8 cellular contexts compared by ENCODE assay signal in genomic region chr7:56051053-56051338, GRCh38. TPM values are rescaled to one million over a fixed set of nuclear protein-coding genes. Genes with fewer than 3 reads are reported as not detected.
DNase-seq lines count a peak whose midpoint lies in the region; ATAC-seq and TF ChIP-seq lines count a peak whose summit lies in the region.

No MANE protein-coding gene starts in this region.

- H3K4me1 Mint-ChIP-seq in activated T-cell treated with anti-CD3 and anti-CD28 coated beads, Interleukin-2, amount 50 U/mL, for 24 hours (ENCODE audit: low read depth): peaks cover 49% of the 10 kb centered on the region

- no peak for DNase-seq in activated T-cell treated with anti-CD3 and anti-CD28 coated beads, Interleukin-2, amount 50 U/mL, for 24 hours
- DNase-seq in activated T-cell treated with anti-CD3 and anti-CD28 coated beads for 4 hours: no peak
- DNase-seq in astrocyte of the spinal cord (ENCODE audit: low read depth, low spot score): no peak
- DNase-seq in lower leg skin (ENCODE audit: low spot score in 2 of 2): no peak
- DNase-seq in tibial nerve (ENCODE audit: low spot score in 2 of 2): no peak
- DNase-seq in globus pallidus (ENCODE audit: low spot score): no peak

- H3K9me3 ChIP-seq in tibial nerve: no peaks in the 10 kb centered on the region

- peaks cover 0 to 28% (median 0%) of the 10 kb centered on the region in 3 donors for H3K36me3 ChIP-seq in tibial nerve

- peak overlapping the region; percentile 68 to 94 (median 91) for H3K27ac ChIP-seq in tibial nerve

- in situ Hi-C loops in astrocyte of the spinal cord (cut with HindIII; ENCODE audit: low sequenced_read_pairs): no loop called here

- TF ChIP-seq CTCF in astrocyte of the spinal cord (IDR thresholded peaks at IDR 0.05; ENCODE audit: low read depth, low read length) (no peak), lower leg skin (IDR thresholded peaks at IDR 0.05) (no peak), tibial nerve (IDR thresholded peaks at IDR 0.05) (no peak)

- TF ChIP-seq POLR2A in lower leg skin (IDR thresholded peaks at IDR 0.05): no peak
- no peak for TF ChIP-seq POLR2A in tibial nerve (IDR thresholded peaks at IDR 0.05)

- H3K36me3 Mint-ChIP-seq in activated T-cell treated with anti-CD3 and anti-CD28 coated beads, Interleukin-2, amount 50 U/mL, for 24 hours (ENCODE audit: low read depth): peaks cover 58% of the 10 kb centered on the region

- TF ChIP-seq EP300 in tibial nerve (IDR thresholded peaks at IDR 0.05): no peak

- H3K27me3 Mint-ChIP-seq in activated T-cell treated with anti-CD3 and anti-CD28 coated beads, Interleukin-2, amount 50 U/mL, for 24 hours: no peaks in the 10 kb centered on the region

- no peaks in the 10 kb centered on the region for H3K27me3 ChIP-seq in tibial nerve

- no peak for ATAC-seq in HG03139 (IDR thresholded peaks at IDR 0.05; ENCODE audit: unreplicated experiment)
- ATAC-seq in HG02588 (IDR thresholded peaks at IDR 0.05; ENCODE audit: unreplicated experiment): no peak

- H3K4me3 ChIP-seq in astrocyte of the spinal cord (ENCODE audit: low read depth, low read length) (peak overlapping the region; percentile 82), lower leg skin (ENCODE audit: low read depth, poor library complexity, severe bottlenecking) (peak overlapping the region; percentile 61), tibial nerve (peak overlapping the region; percentile 70 to 100 (median 81))

- peaks cover 0 to 51% (median 9%) of the 10 kb centered on the region in 4 donors for H3K4me1 ChIP-seq in tibial nerve

- peak overlapping the region; percentile 90 for H3K4me3 Mint-ChIP-seq in activated T-cell treated with anti-CD3 and anti-CD28 coated beads, Interleukin-2, amount 50 U/mL, for 24 hours

- H3K9me3 Mint-ChIP-seq in activated T-cell treated with anti-CD3 and anti-CD28 coated beads, Interleukin-2, amount 50 U/mL, for 24 hours: no peaks in the 10 kb centered on the region

- WGBS in lower leg skin, 2 donors: 0 to 1% methylated on average over 8 to 9 of the region's 9 CpGs
- WGBS in tibial nerve, 2 donors: 1% methylated on average over 9 of the region's 9 CpGs

- H3K27ac Mint-ChIP-seq in activated T-cell treated with anti-CD3 and anti-CD28 coated beads, Interleukin-2, amount 50 U/mL, for 24 hours: peak overlapping the region; percentile 96

- intact Hi-C loops in lower leg skin (cut with DNase I; ENCODE audit: low total_unique reads): no loop called here

RNA-seq across cellular contexts. Expression of gene PSPH, which starts 0.2 kb away (rescaled TPM):
- total RNA-seq in lower leg skin (10 to 100 TPM in 2 of 4 donors, 1 to 10 TPM in 2; 7.4 to 13.1 (median 9.8) TPM), tibial nerve (10 to 100 TPM; 14.9 to 39.8 (median 25.1) TPM)

RNA-seq across cellular contexts. Expression of gene CCT6A, which starts 0.6 kb away (rescaled TPM):
- total RNA-seq in lower leg skin (10 to 100 TPM; 56.9 to 79.2 (median 70.4) TPM), tibial nerve (10 to 100 TPM; 60.0 to 99.0 (median 77.9) TPM)

RNA-seq across cellular contexts. Expression of gene SUMF2, which starts 13.1 kb away (rescaled TPM):
- total RNA-seq in lower leg skin: 100 to 1,000 TPM in 2 of 4 donors, 10 to 100 TPM in 2; 74.5 to 117 (median 107) TPM
- 100 to 1,000 TPM in 3 of 4 donors, 10 to 100 TPM in 1; 99.4 to 162 (median 132) TPM for total RNA-seq in tibial nerve

RNA-seq across cellular contexts. Expression of gene PHKG1, which starts 41.8 kb away (rescaled TPM):
- total RNA-seq in lower leg skin (1 to 10 TPM in 2 of 4 donors, under 1 TPM in 2; 0.78 to 3.7 (median 1.2) TPM), tibial nerve (1 to 10 TPM in 3 of 4 donors, under 1 TPM in 1; 0.39 to 4.2 (median 1.3) TPM)

RNA-seq across cellular contexts. Expression of gene CHCHD2, which starts 55.3 kb away (rescaled TPM):
- 100 to 1,000 TPM; 214 to 287 (median 259) TPM for total RNA-seq in lower leg skin
- total RNA-seq in tibial nerve: 100 to 1,000 TPM; 286 to 417 (median 326) TPM
